13 cellular contexts compared by ENCODE assay signal in genomic region chr3:104906001-104906639, GRCh38.
"Had no signal": no experiment of that assay in that cellular context is flagged by ENCODE, and none has a peak within 500 bp of the region (broad histone marks: within the 10 kb centered on the region; RNA-seq: fewer than 3 reads in every experiment).

No MANE protein-coding gene starts in this region.

- H3K9me3 ChIP-seq: colonic mucosa, lower lobe of right lung had no signal

- H3K27ac ChIP-seq: colonic mucosa, foreskin keratinocyte, lower lobe of right lung had no signal

- H3K4me1 ChIP-seq: colonic mucosa, lower lobe of right lung had no signal

- H3K4me3 Mint-ChIP-seq: naive thymus-derived CD4-positive, alpha-beta T cell had no signal

- H3K4me1 Mint-ChIP-seq: naive thymus-derived CD4-positive, alpha-beta T cell had no signal

- ATAC-seq: foreskin keratinocyte; naive thymus-derived CD4-positive, alpha-beta T cell had no signal

- DNase-seq: colonic mucosa; dermis blood vessel endothelial cell; erythroblast; foreskin keratinocyte; hippocampal formation; lower lobe of right lung; mesendoderm; naive thymus-derived CD4-positive, alpha-beta T cell; small intestine; stimulated activated CD4-positive, alpha-beta T cell treated with anti-CD3 and anti-CD28 coated beads, Interleukin-2, amount 100 ng/mL, for 48 hours; stimulated activated naive CD4-positive, alpha-beta T cell treated with Interleukin-2 at 50 U/mL for 16 hours; trophoblast cell had no signal

- H3K27ac Mint-ChIP-seq: naive thymus-derived CD4-positive, alpha-beta T cell had no signal

- FAIRE-seq: small intestine, urothelium cell line had no signal

- H3K27me3 Mint-ChIP-seq: naive thymus-derived CD4-positive, alpha-beta T cell had no signal

- H3K27me3 ChIP-seq: colonic mucosa, foreskin keratinocyte had no signal

- H3K36me3 ChIP-seq: colonic mucosa, lower lobe of right lung had no signal

- H3K4me3 ChIP-seq: colonic mucosa, lower lobe of right lung had no signal
